ENCODE assay signal across 7 cellular contexts in genomic region chr20:40991181-40991889, GRCh38. TPM values are rescaled to one million over a fixed set of nuclear protein-coding genes. Genes with fewer than 3 reads are reported as not detected.
DNase-seq lines count a peak whose midpoint lies in the region; ATAC-seq lines count a peak whose summit lies in the region.

No MANE protein-coding gene starts in this region.

- peaks cover 18 to 24% of the 10 kb centered on the region in 2 donors for H3K4me1 ChIP-seq in naive thymus-derived CD4-positive, alpha-beta T cell (ENCODE audit: control insufficient read depth in 2 of 2, insufficient read depth in 2 of 2, low read length in 2 of 2)

- peak; percentile 48 for DNase-seq in activated CD8-positive, alpha-beta memory T cell treated with anti-CD3 and anti-CD28 coated beads, Interleukin-2, amount 10 ng/mL, durations not matched to agents 7 days and 5 days
- peak in 6 of 9 donors; percentile 14 to 43 (median 28) for DNase-seq in naive thymus-derived CD4-positive, alpha-beta T cell
- no peak for DNase-seq in NK-92 (lab: John Stamatoyannopoulos, UW; ENCODE audit: unreplicated experiment)
- DNase-seq in mesenteric fat pad (ENCODE audit: low spot score), result no peak

- ATAC-seq in GM18502 (IDR thresholded peaks at IDR 0.05; ENCODE audit: poor library complexity, unreplicated experiment) (peak; percentile 91), GM21447 (IDR thresholded peaks at IDR 0.05; ENCODE audit: unreplicated experiment) (peak; percentile 93), HG03565 (IDR thresholded peaks at IDR 0.05; ENCODE audit: unreplicated experiment) (peak; percentile 84)
- peak; percentile 34 for ATAC-seq in activated CD8-positive, alpha-beta memory T cell treated with anti-CD3 and anti-CD28 coated beads, Interleukin-2, amount 10 ng/mL, durations not matched to agents 7 days and 5 days
- peak; percentile 93 for ATAC-seq in naive thymus-derived CD4-positive, alpha-beta T cell

- peak overlapping the region; percentile 87 for H3K27ac Mint-ChIP-seq in activated CD8-positive, alpha-beta memory T cell treated with anti-CD3 and anti-CD28 coated beads, Interleukin-2, amount 10 ng/mL, durations not matched to agents 7 days and 5 days
- peak overlapping the region; percentile 44 to 86 (median 79) for H3K27ac Mint-ChIP-seq in naive thymus-derived CD4-positive, alpha-beta T cell

- peaks cover 2% of the 10 kb centered on the region for H3K36me3 Mint-ChIP-seq in activated CD8-positive, alpha-beta memory T cell treated with anti-CD3 and anti-CD28 coated beads, Interleukin-2, amount 10 ng/mL, durations not matched to agents 7 days and 5 days
- H3K36me3 Mint-ChIP-seq in naive thymus-derived CD4-positive, alpha-beta T cell, result no peaks in the 10 kb centered on the region

- POLR2A ChIA-PET in naive thymus-derived CD4-positive, alpha-beta T cell (lab: Charles Lee), result interaction anchor here (0.6 to 2.8 kb wide), 7 partner anchors 38 to 121 kb away, joined by 3 to 11 read pairs (median 3); no protein-coding TSS in a partner anchor

- no peak overlapping the region for H3K4me3 Mint-ChIP-seq in activated CD8-positive, alpha-beta memory T cell treated with anti-CD3 and anti-CD28 coated beads, Interleukin-2, amount 10 ng/mL, durations not matched to agents 7 days and 5 days
- H3K4me3 Mint-ChIP-seq in naive thymus-derived CD4-positive, alpha-beta T cell, result peak overlapping the region in 8 of 10 donors; percentile 6 to 68 (median 47)

- H3K27me3 ChIP-seq in naive thymus-derived CD4-positive, alpha-beta T cell (ENCODE audit: control insufficient read depth in 2 of 2, insufficient read depth in 2 of 2, low read length in 2 of 2), result no peaks in the 10 kb centered on the region

- H3K9me3 Mint-ChIP-seq in activated CD8-positive, alpha-beta memory T cell treated with anti-CD3 and anti-CD28 coated beads, Interleukin-2, amount 10 ng/mL, durations not matched to agents 7 days and 5 days (ENCODE audit: low read depth), result no peaks in the 10 kb centered on the region
- no peaks in the 10 kb centered on the region for H3K9me3 Mint-ChIP-seq in naive thymus-derived CD4-positive, alpha-beta T cell

- H3K9me3 ChIP-seq in naive thymus-derived CD4-positive, alpha-beta T cell (ENCODE audit: control insufficient read depth in 2 of 3, low read length in 3 of 3), result no peaks in the 10 kb centered on the region

- no peak overlapping the region for H3K27ac ChIP-seq in naive thymus-derived CD4-positive, alpha-beta T cell (ENCODE audit: low read depth, low read length)

- intact Hi-C loops in naive thymus-derived CD4-positive, alpha-beta T cell (cut with micrococcal nuclease), result loop anchor here (1.0 to 2.0 kb wide), 5 partner anchors 12 to 87 kb away; partner anchors contain the start of gene TOP1 (in 1 of the 2)

- peaks cover 47% of the 10 kb centered on the region for H3K4me1 Mint-ChIP-seq in activated CD8-positive, alpha-beta memory T cell treated with anti-CD3 and anti-CD28 coated beads, Interleukin-2, amount 10 ng/mL, durations not matched to agents 7 days and 5 days
- H3K4me1 Mint-ChIP-seq in naive thymus-derived CD4-positive, alpha-beta T cell, result peaks cover 25 to 38% (median 33%) of the 10 kb centered on the region in 7 donors

- CTCF ChIA-PET in activated CD8-positive, alpha-beta memory T cell treated with anti-CD3 and anti-CD28 coated beads, Interleukin-2, amount 10 ng/mL, durations not matched to agents 7 days and 5 days (lab: Charles Lee), result interaction anchor here (0.6 to 10.3 kb wide), 45 partner anchors 7 to 349 kb away, joined by 3 to 195 read pairs (median 4); partner anchors contain the start of genes LPIN3 and TOP1
- CTCF ChIA-PET in naive thymus-derived CD4-positive, alpha-beta T cell (lab: Charles Lee), result interaction anchor here (0.6 to 11.2 kb wide), 30 partner anchors 9 to 349 kb away, joined by 3 to 177 read pairs (median 4); partner anchors contain the start of gene LPIN3

- no peaks in the 10 kb centered on the region for H3K27me3 Mint-ChIP-seq in activated CD8-positive, alpha-beta memory T cell treated with anti-CD3 and anti-CD28 coated beads, Interleukin-2, amount 10 ng/mL, durations not matched to agents 7 days and 5 days
- H3K27me3 Mint-ChIP-seq in naive thymus-derived CD4-positive, alpha-beta T cell, result no peaks in the 10 kb centered on the region

- no peak overlapping the region for H3K4me3 ChIP-seq in naive thymus-derived CD4-positive, alpha-beta T cell (ENCODE audit: low read length)

- H3K36me3 ChIP-seq in naive thymus-derived CD4-positive, alpha-beta T cell (ENCODE audit: control insufficient read depth in 2 of 3, insufficient read depth in 3 of 3, low read length in 3 of 3), result no peaks in the 10 kb centered on the region

RNA-seq across cellular contexts. Expression of gene TOP1, which starts 37.3 kb away (rescaled TPM):
- total RNA-seq in activated CD8-positive, alpha-beta memory T cell treated with anti-CD3 and anti-CD28 coated beads, Interleukin-2, amount 10 ng/mL, durations not matched to agents 7 days and 5 days, result 10 to 100 TPM; 73.1 to 89.0 TPM
- total RNA-seq in naive thymus-derived CD4-positive, alpha-beta T cell, result 10 to 100 TPM; 32.0 to 82.8 (median 43.4) TPM
- polyA plus RNA-seq in naive thymus-derived CD4-positive, alpha-beta T cell, result 10 to 100 TPM; 10.2 to 13.6 TPM
- total RNA-seq in mesenteric fat pad, result 42.4 TPM

Comparison
In these comparisons a context has a peak if more than half of its experiments do, and no peak if none do; other contexts are left out.
1. ATAC-seq: peak in every context shown above with its lines; median percentile 93 in GM21447; 93 in naive thymus-derived CD4-positive, alpha-beta T cell; 91 in GM18502; 84 in HG03565; 34 in activated CD8-positive, alpha-beta memory T cell treated with anti-CD3 and anti-CD28 coated beads, Interleukin-2, amount 10 ng/mL, durations not matched to agents 7 days and 5 days.
2. DNase-seq: peak in activated CD8-positive, alpha-beta memory T cell treated with anti-CD3 and anti-CD28 coated beads, Interleukin-2, amount 10 ng/mL, durations not matched to agents 7 days and 5 days (single experiment) and naive thymus-derived CD4-positive, alpha-beta T cell (6 of 9); none in NK-92 (single experiment) and mesenteric fat pad (single experiment).